ENCODE assay signal across 8 cellular contexts in genomic region chr9:111992523-111992922, GRCh38.
A peak's percentile ranks its signal among the peaks of the same experiment; 100 is the strongest.
DNase-seq lines count a peak whose midpoint lies in the region; ATAC-seq and TF ChIP-seq lines count a peak whose summit lies in the region.

No MANE protein-coding gene starts in this region.

- H3K4me3 ChIP-seq in PC-3 (ENCODE audit: low read length) = no peak overlapping the region
- no peak overlapping the region for H3K4me3 ChIP-seq in spleen

- TF ChIP-seq POLR2A in spleen (IDR thresholded peaks at IDR 0.05) = no peak

- H4K20me1 ChIP-seq in PC-3 (ENCODE audit: low read length) = no peaks in the 10 kb centered on the region

- POLR2A ChIA-PET in PC-3 (lab: Charles Lee; ENCODE audit: unreplicated experiment) = interaction anchor here (0.7 kb wide), 1 partner anchor 25 kb away, joined by 3 read pairs; no protein-coding TSS in a partner anchor

- H3K27ac ChIP-seq in PC-3 (ENCODE audit: low read length) (no peak overlapping the region), spleen (no peak overlapping the region)

- BruUV-seq in PC-3 (replicated peaks; lab: Mats Ljungman, UMichigan) = no TSS peak

- ATAC-seq in GM18867 (IDR thresholded peaks at IDR 0.05; ENCODE audit: unreplicated experiment) (peak; percentile 87), HG02610 (IDR thresholded peaks at IDR 0.05; ENCODE audit: unreplicated experiment) (peak; percentile 82), PC-3 (peak; percentile 94)

- H3K79me2 ChIP-seq in PC-3 (ENCODE audit: low read length) = no peaks in the 10 kb centered on the region

- H3K36me3 ChIP-seq in PC-3 (ENCODE audit: low read depth, low read length) (no peaks in the 10 kb centered on the region), spleen (no peaks in the 10 kb centered on the region)

- H3K9me3 ChIP-seq in PC-3 (ENCODE audit: low read length) (peaks cover 5% of the 10 kb centered on the region; the same call in 1 of the 2 replicates), spleen (peaks cover 0 to 16% (median 10%) of the 10 kb centered on the region in 8 donors)

- H3K4me1 ChIP-seq in PC-3 (ENCODE audit: insufficient read depth, low read length) = peaks cover 15% of the 10 kb centered on the region
- H3K4me1 ChIP-seq in spleen = peaks cover 6 to 38% (median 15%) of the 10 kb centered on the region in 6 donors

- H3K27me3 ChIP-seq in PC-3 (ENCODE audit: low read length) = no peaks in the 10 kb centered on the region
- H3K27me3 ChIP-seq in spleen (replicated peaks in 1 of 7) = no peaks in the 10 kb centered on the region

- CTCF ChIA-PET in PC-3 (lab: Charles Lee) = no interaction called here

- no peaks in the 10 kb centered on the region for H3F3A ChIP-seq in PC-3 (ENCODE audit: low read length, unreplicated experiment)

- no peak overlapping the region for H3K9ac ChIP-seq in PC-3 (ENCODE audit: low read length)

- peak; percentile 79 for DNase-seq in PC-3
- peak; percentile 89 for DNase-seq in iris pigment epithelial cell (ENCODE audit: low read depth)
- DNase-seq in SHP77 (lab: John Stamatoyannopoulos, UW) = no peak
- DNase-seq in dedifferentiated amniotic fluid mesenchymal stem cell (ENCODE audit: extremely low spot score) = no peak
- no peak for DNase-seq in NK-92 treated with Interleukin-12 subunit alpha and Interleukin-12 subunit beta, amount 100 ng/mL, for 24 hours (lab: John Stamatoyannopoulos, UW)
- no peak for DNase-seq in spleen

- TF ChIP-seq CTCF in PC-3 (conservative IDR thresholded peaks at IDR 0.05; ENCODE audit: low read depth, low read length) (no peak), spleen (IDR thresholded peaks at IDR 0.05 in 8 of 11, conservative IDR thresholded peaks at IDR 0.05 in 3 of 11) (no peak)

- no peaks in the 10 kb centered on the region for H3K9me2 ChIP-seq in PC-3 (replicated peaks; ENCODE audit: low read length)

- H3K4me2 ChIP-seq in PC-3 (ENCODE audit: low read length) = no peak overlapping the region

- 55 to 80% (median 67%) methylated on average over 2 of the region's 2 CpGs for WGBS in spleen, 5 donors

- intact Hi-C loops in PC-3 (cut with micrococcal nuclease) = no loop called here
- intact Hi-C loops in spleen (cut with DNase I; ENCODE audit: low total_unique reads) = no loop called here

- H2AFZ ChIP-seq in PC-3 (ENCODE audit: low read length) = no peak overlapping the region

Comparison
In these comparisons a context has a peak if more than half of its experiments do, and no peak if none do; other contexts are left out.
1. DNase-seq: peak in PC-3 (single experiment) and iris pigment epithelial cell (single experiment); none in SHP77 (0 of 2), dedifferentiated amniotic fluid mesenchymal stem cell (single experiment), NK-92 treated with Interleukin-12 subunit alpha and Interleukin-12 subunit beta, amount 100 ng/mL, for 24 hours (single experiment) and spleen (single experiment).
2. Peak in every context shown above with its lines, with median percentiles within 50 percentile points of each other: ATAC-seq.